Comparison of ENCODE assay signal across 1 cellular context in the genomic region with DNA sequence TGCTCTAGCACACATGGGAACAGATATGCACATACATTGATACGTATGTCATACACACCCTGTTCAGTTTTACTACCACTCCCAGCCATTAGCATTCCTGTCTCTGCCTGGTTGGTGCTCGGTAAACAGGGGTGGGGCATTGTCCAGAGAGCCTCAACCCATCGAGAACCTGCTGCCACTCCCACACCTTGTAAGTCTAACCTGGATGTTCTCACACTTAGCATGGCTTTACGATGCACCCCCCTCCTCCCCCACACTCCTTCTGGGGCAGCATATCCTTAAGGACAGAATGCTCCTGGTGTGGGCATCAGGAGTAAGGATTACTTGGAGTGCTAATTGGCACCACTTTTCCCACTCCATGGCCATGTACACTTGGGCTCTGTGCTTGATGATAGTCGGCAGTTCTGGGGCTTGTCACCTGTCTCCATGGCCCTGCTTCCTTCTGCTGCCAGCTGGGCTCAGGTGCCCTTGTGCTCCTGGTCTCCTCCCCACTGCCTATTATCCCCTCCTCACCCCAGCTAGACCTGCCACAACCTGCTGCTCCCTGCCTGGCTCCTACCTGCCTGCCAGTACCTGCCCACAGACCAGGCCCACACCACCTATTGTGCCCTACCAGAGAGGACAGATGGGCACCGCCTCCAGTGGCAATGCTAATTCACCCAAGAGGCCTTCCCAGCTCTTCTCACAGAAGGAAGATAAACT.
TF ChIP-seq lines count a peak whose summit lies in the region.

No MANE protein-coding gene starts in this region.

TF ChIP-seq in SK-N-SH, 30 proteins besides CTCF, POLR2A, EP300 and RAD21:
- TF ChIP-seq FOXM1 (IDR thresholded peaks at IDR 0.05; ENCODE audit: low read depth), result no peak
- TF ChIP-seq, protein P1, sequence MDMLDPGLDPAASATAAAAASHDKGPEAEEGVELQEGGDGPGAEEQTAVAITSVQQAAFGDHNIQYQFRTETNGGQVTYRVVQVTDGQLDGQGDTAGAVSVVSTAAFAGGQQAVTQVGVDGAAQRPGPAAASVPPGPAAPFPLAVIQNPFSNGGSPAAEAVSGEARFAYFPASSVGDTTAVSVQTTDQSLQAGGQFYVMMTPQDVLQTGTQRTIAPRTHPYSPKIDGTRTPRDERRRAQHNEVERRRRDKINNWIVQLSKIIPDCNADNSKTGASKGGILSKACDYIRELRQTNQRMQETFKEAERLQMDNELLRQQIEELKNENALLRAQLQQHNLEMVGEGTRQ (IDR thresholded peaks at IDR 0.05; ENCODE audit: borderline replicate concordance, low read depth, low read length), result no peak
- TF ChIP-seq GATA2 (CRISPR knock-in tag; IDR thresholded peaks at IDR 0.05), result no peak
- TF ChIP-seq, protein P2, sequence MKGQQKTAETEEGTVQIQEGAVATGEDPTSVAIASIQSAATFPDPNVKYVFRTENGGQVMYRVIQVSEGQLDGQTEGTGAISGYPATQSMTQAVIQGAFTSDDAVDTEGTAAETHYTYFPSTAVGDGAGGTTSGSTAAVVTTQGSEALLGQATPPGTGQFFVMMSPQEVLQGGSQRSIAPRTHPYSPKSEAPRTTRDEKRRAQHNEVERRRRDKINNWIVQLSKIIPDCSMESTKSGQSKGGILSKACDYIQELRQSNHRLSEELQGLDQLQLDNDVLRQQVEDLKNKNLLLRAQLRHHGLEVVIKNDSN (IDR thresholded peaks at IDR 0.05; ENCODE audit: borderline replicate concordance, low read depth), result no peak
- no peak for TF ChIP-seq FOSL2 (IDR thresholded peaks at IDR 0.05; ENCODE audit: borderline replicate concordance, low read depth)
- no peak for TF ChIP-seq RFX5 (IDR thresholded peaks at IDR 0.05; ENCODE audit: low read length)
- TF ChIP-seq JUND (IDR thresholded peaks at IDR 0.05), result no peak
- TF ChIP-seq NRF1 (IDR thresholded peaks at IDR 0.05; ENCODE audit: low read depth, low read length), result no peak
